1 cellular context compared by ENCODE assay signal in the genomic region with DNA sequence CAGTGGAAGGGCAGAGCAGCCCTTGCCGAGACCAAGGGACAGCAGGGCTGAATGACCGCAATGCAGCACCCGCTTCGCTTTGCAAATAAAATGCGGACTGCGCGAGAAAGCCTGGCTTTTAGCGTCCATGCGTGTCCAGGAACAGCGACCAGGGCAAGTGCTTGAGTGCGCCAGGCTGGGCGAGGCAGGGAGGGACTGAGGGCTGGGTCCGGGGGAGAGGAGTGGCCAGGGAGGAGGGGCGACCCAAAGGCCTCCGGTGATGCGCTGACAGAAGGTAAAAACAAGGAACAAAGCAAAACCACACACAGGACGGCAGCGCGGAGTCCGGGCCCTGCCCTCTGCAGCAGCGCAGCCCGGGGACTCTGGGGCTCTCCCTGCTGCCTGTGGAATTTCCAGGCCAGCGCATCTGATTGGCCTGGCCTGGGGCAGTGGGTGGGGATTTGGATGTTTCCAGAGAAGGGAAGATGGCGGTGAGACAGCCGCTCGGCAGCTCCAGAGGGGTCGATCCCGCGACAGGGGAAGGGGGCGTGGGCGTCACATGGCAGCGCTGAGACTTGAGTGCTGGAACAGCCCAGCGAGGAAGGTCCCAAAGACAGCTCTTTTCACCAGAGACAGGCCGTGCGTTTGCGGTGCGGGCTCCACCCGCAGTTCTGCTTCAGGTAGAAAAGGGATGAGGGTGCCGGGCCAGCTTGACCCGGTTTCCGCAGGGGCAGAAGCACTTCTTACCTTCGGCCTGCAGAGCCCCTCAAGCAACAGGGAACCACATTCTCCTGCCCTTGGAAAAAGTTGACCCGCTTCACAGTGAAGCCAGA.
TF ChIP-seq lines count a peak whose summit lies in the region.

No MANE protein-coding gene starts in this region.

TF ChIP-seq in HepG2, 621 proteins besides CTCF, POLR2A, EP300 and RAD21 (continued from another document and continues in another):
- TF ChIP-seq ZSCAN25 (CRISPR knock-in tag; IDR thresholded peaks at IDR 0.05) (peak; percentile 59; the same call in 1 of the 2 replicates), ZNF451 (CRISPR knock-in tag; IDR thresholded peaks at IDR 0.05) (no peak; the same call in 1 of the 2 replicates), ZNF292 (CRISPR knock-in tag; IDR thresholded peaks at IDR 0.05; ENCODE audit: borderline replicate concordance, low read depth) (peak; percentile 99), RELA (CRISPR knock-in tag; IDR thresholded peaks at IDR 0.05) (peak; percentile 36; the same call in 1 of the 2 replicates), PCBP1 (IDR thresholded peaks at IDR 0.05; ENCODE audit: borderline replicate concordance, low read depth, low read length) (peak; percentile 87; the same call in 1 of the 2 replicates), MTF2 (CRISPR knock-in tag; IDR thresholded peaks at IDR 0.05; ENCODE audit: borderline replicate concordance) (peak; percentile 94; the same call in 1 of the 2 replicates), IKZF4 (CRISPR knock-in tag; IDR thresholded peaks at IDR 0.05; ENCODE audit: borderline replicate concordance, low read depth, not compliant biosample characterization) (peak; percentile 44), ZNF558 (CRISPR knock-in tag; IDR thresholded peaks at IDR 0.05; ENCODE audit: borderline replicate concordance) (no peak), KDM5B (CRISPR knock-in tag; IDR thresholded peaks at IDR 0.05; ENCODE audit: borderline replicate concordance) (peak; percentile 70), REPIN1 (CRISPR knock-in tag; IDR thresholded peaks at IDR 0.05; ENCODE audit: borderline replicate concordance, low read depth) (peak; percentile 84; the same call in 1 of the 2 replicates), HOXA9 (CRISPR knock-in tag; IDR thresholded peaks at IDR 0.05; ENCODE audit: borderline replicate concordance) (no peak), ZNF772 (CRISPR knock-in tag; IDR thresholded peaks at IDR 0.05) (0 out of 2 replicates have a peak, but pooled peaks have one; percentile 2), HOXA5 (CRISPR knock-in tag; IDR thresholded peaks at IDR 0.05) (peak; percentile 55; the same call in 1 of the 2 replicates), KDM6A (CRISPR knock-in tag; IDR thresholded peaks at IDR 0.05; ENCODE audit: low read depth) (no peak), YEATS4 (CRISPR knock-in tag; IDR thresholded peaks at IDR 0.05; ENCODE audit: borderline replicate concordance) (no peak; the same call in 1 of the 2 replicates), TCF7 (IDR thresholded peaks at IDR 0.05; ENCODE audit: low read depth) (no peak), CBFB (CRISPR knock-in tag; IDR thresholded peaks at IDR 0.05) (peak; percentile 86), FOXM1 (CRISPR knock-in tag; IDR thresholded peaks at IDR 0.05) (no peak), ONECUT2 (CRISPR knock-in tag; IDR thresholded peaks at IDR 0.05) (no peak), TAF1 (CRISPR knock-in tag; IDR thresholded peaks at IDR 0.05) (peak; percentile 88), ZNF207 (IDR thresholded peaks at IDR 0.05; ENCODE audit: borderline replicate concordance) (no peak), SKI (IDR thresholded peaks at IDR 0.05; ENCODE audit: partially characterized antibody) (no peak), ZSCAN30 (CRISPR knock-in tag; IDR thresholded peaks at IDR 0.05) (no peak), XRCC5 (optimal IDR thresholded peaks at IDR 0.05; ENCODE audit: low read length) (peak; percentile 94), GPN1 (CRISPR knock-in tag; IDR thresholded peaks at IDR 0.05; ENCODE audit: borderline replicate concordance) (no peak), CHD2 (IDR thresholded peaks at IDR 0.05; ENCODE audit: low read depth, low read length) (0 out of 2 replicates have a peak, but pooled peaks have one; percentile 29), ZNF546 (CRISPR knock-in tag; conservative IDR thresholded peaks at IDR 0.05) (peak; percentile 60), SALL2 (CRISPR knock-in tag; IDR thresholded peaks at IDR 0.05) (peak; percentile 62; the same call in 1 of the 2 replicates), ZNF12 (CRISPR knock-in tag; IDR thresholded peaks at IDR 0.05) (0 out of 2 replicates have a peak, but pooled peaks have one; percentile 75), GABPB1 (CRISPR knock-in tag; IDR thresholded peaks at IDR 0.05) (peak; percentile 68; the same call in 1 of the 2 replicates), ZNF282 (IDR thresholded peaks at IDR 0.05; ENCODE audit: partially characterized antibody) (no peak), PHF20 (CRISPR knock-in tag; IDR thresholded peaks at IDR 0.05) (peak; percentile 67; the same call in 1 of the 2 replicates), ARHGAP35 (CRISPR knock-in tag; IDR thresholded peaks at IDR 0.05; ENCODE audit: borderline replicate concordance) (no peak; the same call in 1 of the 2 replicates), ZNF235 (CRISPR knock-in tag; IDR thresholded peaks at IDR 0.05; ENCODE audit: borderline replicate concordance) (no peak), MZF1 (CRISPR knock-in tag; IDR thresholded peaks at IDR 0.05; ENCODE audit: borderline replicate concordance) (no peak), BRD4 (CRISPR knock-in tag; IDR thresholded peaks at IDR 0.05) (peak; percentile 67)
- TF ChIP-seq, protein P1, sequence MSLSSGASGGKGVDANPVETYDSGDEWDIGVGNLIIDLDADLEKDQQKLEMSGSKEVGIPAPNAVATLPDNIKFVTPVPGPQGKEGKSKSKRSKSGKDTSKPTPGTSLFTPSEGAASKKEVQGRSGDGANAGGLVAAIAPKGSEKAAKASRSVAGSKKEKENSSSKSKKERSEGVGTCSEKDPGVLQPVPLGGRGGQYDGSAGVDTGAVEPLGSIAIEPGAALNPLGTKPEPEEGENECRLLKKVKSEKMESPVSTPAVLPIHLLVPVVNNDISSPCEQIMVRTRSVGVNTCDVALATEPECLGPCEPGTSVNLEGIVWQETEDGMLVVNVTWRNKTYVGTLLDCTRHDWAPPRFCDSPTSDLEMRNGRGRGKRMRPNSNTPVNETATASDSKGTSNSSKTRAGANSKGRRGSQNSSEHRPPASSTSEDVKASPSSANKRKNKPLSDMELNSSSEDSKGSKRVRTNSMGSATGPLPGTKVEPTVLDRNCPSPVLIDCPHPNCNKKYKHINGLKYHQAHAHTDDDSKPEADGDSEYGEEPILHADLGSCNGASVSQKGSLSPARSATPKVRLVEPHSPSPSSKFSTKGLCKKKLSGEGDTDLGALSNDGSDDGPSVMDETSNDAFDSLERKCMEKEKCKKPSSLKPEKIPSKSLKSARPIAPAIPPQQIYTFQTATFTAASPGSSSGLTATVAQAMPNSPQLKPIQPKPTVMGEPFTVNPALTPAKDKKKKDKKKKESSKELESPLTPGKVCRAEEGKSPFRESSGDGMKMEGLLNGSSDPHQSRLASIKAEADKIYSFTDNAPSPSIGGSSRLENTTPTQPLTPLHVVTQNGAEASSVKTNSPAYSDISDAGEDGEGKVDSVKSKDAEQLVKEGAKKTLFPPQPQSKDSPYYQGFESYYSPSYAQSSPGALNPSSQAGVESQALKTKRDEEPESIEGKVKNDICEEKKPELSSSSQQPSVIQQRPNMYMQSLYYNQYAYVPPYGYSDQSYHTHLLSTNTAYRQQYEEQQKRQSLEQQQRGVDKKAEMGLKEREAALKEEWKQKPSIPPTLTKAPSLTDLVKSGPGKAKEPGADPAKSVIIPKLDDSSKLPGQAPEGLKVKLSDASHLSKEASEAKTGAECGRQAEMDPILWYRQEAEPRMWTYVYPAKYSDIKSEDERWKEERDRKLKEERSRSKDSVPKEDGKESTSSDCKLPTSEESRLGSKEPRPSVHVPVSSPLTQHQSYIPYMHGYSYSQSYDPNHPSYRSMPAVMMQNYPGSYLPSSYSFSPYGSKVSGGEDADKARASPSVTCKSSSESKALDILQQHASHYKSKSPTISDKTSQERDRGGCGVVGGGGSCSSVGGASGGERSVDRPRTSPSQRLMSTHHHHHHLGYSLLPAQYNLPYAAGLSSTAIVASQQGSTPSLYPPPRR (CRISPR knock-in tag; IDR thresholded peaks at IDR 0.05; ENCODE audit: borderline replicate concordance), result peak; percentile 83; the same call in 1 of the 2 replicates
- TF ChIP-seq, protein P2, sequence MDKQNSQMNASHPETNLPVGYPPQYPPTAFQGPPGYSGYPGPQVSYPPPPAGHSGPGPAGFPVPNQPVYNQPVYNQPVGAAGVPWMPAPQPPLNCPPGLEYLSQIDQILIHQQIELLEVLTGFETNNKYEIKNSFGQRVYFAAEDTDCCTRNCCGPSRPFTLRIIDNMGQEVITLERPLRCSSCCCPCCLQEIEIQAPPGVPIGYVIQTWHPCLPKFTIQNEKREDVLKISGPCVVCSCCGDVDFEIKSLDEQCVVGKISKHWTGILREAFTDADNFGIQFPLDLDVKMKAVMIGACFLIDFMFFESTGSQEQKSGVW (CRISPR knock-in tag; IDR thresholded peaks at IDR 0.05; ENCODE audit: borderline replicate concordance), result no peak
- TF ChIP-seq, protein P3, sequence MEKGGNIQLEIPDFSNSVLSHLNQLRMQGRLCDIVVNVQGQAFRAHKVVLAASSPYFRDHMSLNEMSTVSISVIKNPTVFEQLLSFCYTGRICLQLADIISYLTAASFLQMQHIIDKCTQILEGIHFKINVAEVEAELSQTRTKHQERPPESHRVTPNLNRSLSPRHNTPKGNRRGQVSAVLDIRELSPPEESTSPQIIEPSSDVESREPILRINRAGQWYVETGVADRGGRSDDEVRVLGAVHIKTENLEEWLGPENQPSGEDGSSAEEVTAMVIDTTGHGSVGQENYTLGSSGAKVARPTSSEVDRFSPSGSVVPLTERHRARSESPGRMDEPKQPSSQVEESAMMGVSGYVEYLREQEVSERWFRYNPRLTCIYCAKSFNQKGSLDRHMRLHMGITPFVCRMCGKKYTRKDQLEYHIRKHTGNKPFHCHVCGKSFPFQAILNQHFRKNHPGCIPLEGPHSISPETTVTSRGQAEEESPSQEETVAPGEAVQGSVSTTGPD (CRISPR knock-in tag; IDR thresholded peaks at IDR 0.05), result no peak
- TF ChIP-seq, protein P4, sequence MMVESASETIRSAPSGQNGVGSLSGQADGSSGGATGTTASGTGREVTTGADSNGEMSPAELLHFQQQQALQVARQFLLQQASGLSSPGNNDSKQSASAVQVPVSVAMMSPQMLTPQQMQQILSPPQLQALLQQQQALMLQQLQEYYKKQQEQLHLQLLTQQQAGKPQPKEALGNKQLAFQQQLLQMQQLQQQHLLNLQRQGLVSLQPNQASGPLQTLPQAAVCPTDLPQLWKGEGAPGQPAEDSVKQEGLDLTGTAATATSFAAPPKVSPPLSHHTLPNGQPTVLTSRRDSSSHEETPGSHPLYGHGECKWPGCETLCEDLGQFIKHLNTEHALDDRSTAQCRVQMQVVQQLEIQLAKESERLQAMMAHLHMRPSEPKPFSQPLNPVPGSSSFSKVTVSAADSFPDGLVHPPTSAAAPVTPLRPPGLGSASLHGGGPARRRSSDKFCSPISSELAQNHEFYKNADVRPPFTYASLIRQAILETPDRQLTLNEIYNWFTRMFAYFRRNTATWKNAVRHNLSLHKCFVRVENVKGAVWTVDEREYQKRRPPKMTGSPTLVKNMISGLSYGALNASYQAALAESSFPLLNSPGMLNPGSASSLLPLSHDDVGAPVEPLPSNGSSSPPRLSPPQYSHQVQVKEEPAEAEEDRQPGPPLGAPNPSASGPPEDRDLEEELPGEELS (CRISPR knock-in tag; IDR thresholded peaks at IDR 0.05), result peak; percentile 77; the same call in 1 of the 2 replicates
- TF ChIP-seq, protein P5, sequence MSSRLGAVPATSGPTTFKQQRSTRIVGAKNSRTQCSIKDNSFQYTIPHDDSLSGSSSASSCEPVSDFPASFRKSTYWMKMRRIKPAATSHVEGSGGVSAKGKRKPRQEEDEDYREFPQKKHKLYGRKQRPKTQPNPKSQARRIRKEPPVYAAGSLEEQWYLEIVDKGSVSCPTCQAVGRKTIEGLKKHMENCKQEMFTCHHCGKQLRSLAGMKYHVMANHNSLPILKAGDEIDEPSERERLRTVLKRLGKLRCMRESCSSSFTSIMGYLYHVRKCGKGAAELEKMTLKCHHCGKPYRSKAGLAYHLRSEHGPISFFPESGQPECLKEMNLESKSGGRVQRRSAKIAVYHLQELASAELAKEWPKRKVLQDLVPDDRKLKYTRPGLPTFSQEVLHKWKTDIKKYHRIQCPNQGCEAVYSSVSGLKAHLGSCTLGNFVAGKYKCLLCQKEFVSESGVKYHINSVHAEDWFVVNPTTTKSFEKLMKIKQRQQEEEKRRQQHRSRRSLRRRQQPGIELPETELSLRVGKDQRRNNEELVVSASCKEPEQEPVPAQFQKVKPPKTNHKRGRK (CRISPR knock-in tag; IDR thresholded peaks at IDR 0.05), result no peak; the same call in 1 of the 2 replicates
- TF ChIP-seq, protein P6, sequence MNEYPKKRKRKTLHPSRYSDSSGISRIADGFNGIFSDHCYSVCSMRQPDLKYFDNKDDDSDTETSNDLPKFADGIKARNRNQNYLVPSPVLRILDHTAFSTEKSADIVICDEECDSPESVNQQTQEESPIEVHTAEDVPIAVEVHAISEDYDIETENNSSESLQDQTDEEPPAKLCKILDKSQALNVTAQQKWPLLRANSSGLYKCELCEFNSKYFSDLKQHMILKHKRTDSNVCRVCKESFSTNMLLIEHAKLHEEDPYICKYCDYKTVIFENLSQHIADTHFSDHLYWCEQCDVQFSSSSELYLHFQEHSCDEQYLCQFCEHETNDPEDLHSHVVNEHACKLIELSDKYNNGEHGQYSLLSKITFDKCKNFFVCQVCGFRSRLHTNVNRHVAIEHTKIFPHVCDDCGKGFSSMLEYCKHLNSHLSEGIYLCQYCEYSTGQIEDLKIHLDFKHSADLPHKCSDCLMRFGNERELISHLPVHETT (CRISPR knock-in tag; conservative IDR thresholded peaks at IDR 0.05), result peak; percentile 54; the same call in 1 of the 2 replicates
- TF ChIP-seq, protein P7, sequence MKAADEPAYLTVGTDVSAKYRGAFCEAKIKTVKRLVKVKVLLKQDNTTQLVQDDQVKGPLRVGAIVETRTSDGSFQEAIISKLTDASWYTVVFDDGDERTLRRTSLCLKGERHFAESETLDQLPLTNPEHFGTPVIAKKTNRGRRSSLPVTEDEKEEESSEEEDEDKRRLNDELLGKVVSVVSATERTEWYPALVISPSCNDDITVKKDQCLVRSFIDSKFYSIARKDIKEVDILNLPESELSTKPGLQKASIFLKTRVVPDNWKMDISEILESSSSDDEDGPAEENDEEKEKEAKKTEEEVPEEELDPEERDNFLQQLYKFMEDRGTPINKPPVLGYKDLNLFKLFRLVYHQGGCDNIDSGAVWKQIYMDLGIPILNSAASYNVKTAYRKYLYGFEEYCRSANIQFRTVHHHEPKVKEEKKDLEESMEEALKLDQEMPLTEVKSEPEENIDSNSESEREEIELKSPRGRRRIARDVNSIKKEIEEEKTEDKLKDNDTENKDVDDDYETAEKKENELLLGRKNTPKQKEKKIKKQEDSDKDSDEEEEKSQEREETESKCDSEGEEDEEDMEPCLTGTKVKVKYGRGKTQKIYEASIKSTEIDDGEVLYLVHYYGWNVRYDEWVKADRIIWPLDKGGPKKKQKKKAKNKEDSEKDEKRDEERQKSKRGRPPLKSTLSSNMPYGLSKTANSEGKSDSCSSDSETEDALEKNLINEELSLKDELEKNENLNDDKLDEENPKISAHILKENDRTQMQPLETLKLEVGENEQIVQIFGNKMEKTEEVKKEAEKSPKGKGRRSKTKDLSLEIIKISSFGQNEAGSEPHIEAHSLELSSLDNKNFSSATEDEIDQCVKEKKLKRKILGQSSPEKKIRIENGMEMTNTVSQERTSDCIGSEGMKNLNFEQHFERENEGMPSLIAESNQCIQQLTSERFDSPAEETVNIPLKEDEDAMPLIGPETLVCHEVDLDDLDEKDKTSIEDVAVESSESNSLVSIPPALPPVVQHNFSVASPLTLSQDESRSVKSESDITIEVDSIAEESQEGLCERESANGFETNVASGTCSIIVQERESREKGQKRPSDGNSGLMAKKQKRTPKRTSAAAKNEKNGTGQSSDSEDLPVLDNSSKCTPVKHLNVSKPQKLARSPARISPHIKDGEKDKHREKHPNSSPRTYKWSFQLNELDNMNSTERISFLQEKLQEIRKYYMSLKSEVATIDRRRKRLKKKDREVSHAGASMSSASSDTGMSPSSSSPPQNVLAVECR (CRISPR knock-in tag; IDR thresholded peaks at IDR 0.05; ENCODE audit: borderline replicate concordance), result peak; percentile 88
